Comparison of ENCODE assay signal across 27 cellular contexts in genomic region chr16:87524407-87524806, GRCh38. TPM values are rescaled to one million over a fixed set of nuclear protein-coding genes. Genes with fewer than 3 reads are reported as not detected.
A peak's percentile ranks its signal among the peaks of the same experiment; 100 is the strongest.
DNase-seq lines count a peak whose midpoint lies in the region; ATAC-seq, FAIRE-seq and TF ChIP-seq lines count a peak whose summit lies in the region.
"Had no signal": no experiment of that assay in that cellular context is flagged by ENCODE, and none has a peak within 500 bp of the region (broad histone marks: within the 10 kb centered on the region; RNA-seq: fewer than 3 reads in every experiment).

No MANE protein-coding gene starts in this region.

- no peaks in the 10 kb centered on the region for H3K36me3 ChIP-seq in HEK293 (ENCODE audit: control insufficient read depth in 2 of 2, insufficient read depth in 1 of 2, low read length in 2 of 2)
- no peaks in the 10 kb centered on the region for H3K36me3 ChIP-seq in K562 (ENCODE audit: control insufficient read depth, insufficient read depth, low read length)
- H3K36me3 ChIP-seq: BE2C, BLaER1 had no signal

- H3K4me2 ChIP-seq in K562 (ENCODE audit: insufficient read depth, low read length): no peak overlapping the region
- H3K4me2 ChIP-seq: BLaER1 had no signal

- no peaks in the 10 kb centered on the region for H4K20me1 ChIP-seq in K562 (replicated peaks; ENCODE audit: control insufficient read depth, insufficient read depth, low read length)
- H4K20me1 ChIP-seq: BLaER1 had no signal

- WGBS in K562 (ENCODE audit: insufficient coverage, low coverage, missing lambda C conversion rate): 0% methylated on average over 4 of the region's 4 CpGs

- H3K9me3 ChIP-seq in HEK293 (ENCODE audit: control insufficient read depth, insufficient read depth, low read depth, low read length) (no peaks in the 10 kb centered on the region), K562 (replicated peaks; ENCODE audit: control insufficient read depth, insufficient read depth, low read depth, low read length) (no peaks in the 10 kb centered on the region)

- in situ Hi-C loops in K562 (cut with MboI): no loop called here

- intact Hi-C loops in K562 (cut with micrococcal nuclease): no loop called here

- TF ChIP-seq EP300 in K562 (IDR thresholded peaks at IDR 0.05; ENCODE audit: low read length): no peak

- peaks cover 4% of the 10 kb centered on the region for H3K9me3 Mint-ChIP-seq in neural crest cell

- peaks cover 3% of the 10 kb centered on the region for H3K9me1 ChIP-seq in K562 (ENCODE audit: control insufficient read depth, insufficient read depth, low read length)

- H3K79me2 ChIP-seq in K562 (ENCODE audit: control insufficient read depth, insufficient read depth, low read length): no peaks in the 10 kb centered on the region

- no peak overlapping the region for H2AFZ ChIP-seq in K562 (ENCODE audit: low read depth, low read length)

- no peak overlapping the region for H3K4me3 Mint-ChIP-seq in neural crest cell
- H3K4me3 Mint-ChIP-seq: CD4-positive, alpha-beta memory T cell; CD4-positive, CD25-positive, alpha-beta regulatory T cell; CD8-positive, alpha-beta memory T cell had no signal

- no peak for ATAC-seq in K562

- TF ChIP-seq POLR2A in K562 (conservative IDR thresholded peaks at IDR 0.05): no peak

- POLR2A ChIA-PET in HEK293 (lab: Yijun Ruan, JAX): no interaction called here
- POLR2A ChIA-PET in K562 (lab: Yijun Ruan, JAX): interaction anchor here (0.6 kb wide), 1 partner anchor 112 kb away, joined by 3 read pairs; no protein-coding TSS in a partner anchor

- no TSS peak for BruUV-seq in K562 (replicated peaks; lab: Mats Ljungman, UMichigan)

- H3K27ac Mint-ChIP-seq in neural crest cell (ENCODE audit: unreplicated experiment): peak overlapping the region; percentile 32
- H3K27ac Mint-ChIP-seq: CD4-positive, alpha-beta memory T cell; CD4-positive, CD25-positive, alpha-beta regulatory T cell had no signal

- H3K27me3 Mint-ChIP-seq in neural crest cell (ENCODE audit: low read depth): peaks cover 17% of the 10 kb centered on the region

- H3K4me1 Mint-ChIP-seq in neural crest cell: no peaks in the 10 kb centered on the region
- H3K4me1 Mint-ChIP-seq: CD14-positive monocyte; CD4-positive, alpha-beta memory T cell; CD4-positive, CD25-positive, alpha-beta regulatory T cell; CD8-positive, alpha-beta memory T cell had no signal

- TF ChIP-seq CTCF in HEK293 (tag by site-specific recombination; IDR thresholded peaks at IDR 0.05) (no peak), K562 (IDR thresholded peaks at IDR 0.05 in 2 of 3, conservative IDR thresholded peaks at IDR 0.05 in 1 of 3; ENCODE audit: insufficient read depth in 2 of 3, low read depth in 1 of 3, low read length in 3 of 3) (no peak), neural crest cell (conservative IDR thresholded peaks at IDR 0.05) (no peak)

- H3K4me3 ChIP-seq in HEK293 (ENCODE audit: low read depth, low read length) (no peak overlapping the region), K562 (no peak overlapping the region)
- H3K4me3 ChIP-seq: BLaER1 had no signal

- peaks cover 8 to 31% of the 10 kb centered on the region in 2 experiments; a peak in 4 of 5 replicates for H3K27me3 ChIP-seq in K562 (ENCODE audit: control insufficient read depth in 2 of 2, insufficient read depth in 2 of 2, low read length in 2 of 2)
- H3K27me3 ChIP-seq: BE2C, BLaER1 had no signal

- no peak overlapping the region for H3K9ac ChIP-seq in K562 (ENCODE audit: insufficient read depth in 1 of 2, low read depth in 2 of 2, low read length in 2 of 2)
- H3K9ac ChIP-seq: BLaER1 had no signal

- no peak for TF ChIP-seq RAD21 in K562 (CRISPR knock-in tag; conservative IDR thresholded peaks at IDR 0.05 in 1 of 2, IDR thresholded peaks at IDR 0.05 in 1 of 2)

- H3K27ac ChIP-seq in HEK293 (ENCODE audit: extremely low read depth, low read depth, low read length): no peak overlapping the region
- no peak overlapping the region for H3K27ac ChIP-seq in K562 (ENCODE audit: extremely low read depth, low read depth, low read length)
- H3K27ac ChIP-seq: BLaER1 had no signal

- peak; percentile 83 for FAIRE-seq in K562 (lab: Jason Lieb, UNC)
- FAIRE-seq: A204.1, GM12891, GM19239 had no signal

- CTCF ChIA-PET in HEK293 (lab: Yijun Ruan, JAX): interaction anchor here (0.6 kb wide), 1 partner anchor 86 kb away, joined by 3 read pairs; no protein-coding TSS in a partner anchor
- CTCF ChIA-PET in K562 (lab: Yijun Ruan, JAX; ENCODE audit: low intra/inter-chr PET ratio): interaction anchor here (1.6 kb wide), 1 partner anchor 108 kb away, joined by 7 read pairs; no protein-coding TSS in a partner anchor

- DNase-seq in OCI-M1 (lab: John Stamatoyannopoulos, UW): peak; percentile 30
- DNase-seq in K562 (ENCODE audit: extremely low read depth in 1 of 4, low spot score in 3 of 4): no peak
- DNase-seq in neural crest cell (ENCODE audit: low read depth, low spot score): no peak
- DNase-seq in NCI-H2081 (lab: John Stamatoyannopoulos, UW): no peak
- DNase-seq in NCI-H526 (lab: John Stamatoyannopoulos, UW): no peak
- no peak for DNase-seq in mucosa of gallbladder (ENCODE audit: low spot score)
- DNase-seq: 8988T; ACHN; BE2C; C1 segment of cervical spinal cord; CD4-positive, alpha-beta memory T cell; CD4-positive, CD25-positive, alpha-beta regulatory T cell; CD8-positive, alpha-beta memory T cell; COR-L47; DMS 273 treated with DMSO at 0.1 percent for 48 hours; DMS153; DMS53; DMS79; DND-41; EL; GDM1 had no signal

- peaks cover 2% of the 10 kb centered on the region for H3K36me3 Mint-ChIP-seq in neural crest cell (ENCODE audit: low read depth)
- H3K36me3 Mint-ChIP-seq: CD14-positive monocyte; CD8-positive, alpha-beta memory T cell had no signal

- no peaks in the 10 kb centered on the region for H3K4me1 ChIP-seq in HEK293 (ENCODE audit: control insufficient read depth, insufficient read depth, low read length)
- peaks cover 0 to 3% of the 10 kb centered on the region in 2 experiments; a peak in 1 of 5 replicates for H3K4me1 ChIP-seq in K562 (replicated peaks in 1 of 2; ENCODE audit: control insufficient read depth in 2 of 2, insufficient read depth in 2 of 2, low read length in 2 of 2)
- H3K4me1 ChIP-seq: BE2C, BLaER1 had no signal

TF ChIP-seq in HEK293, 187 proteins besides CTCF, POLR2A, EP300 and RAD21:
- TF ChIP-seq ZBTB48 (tag by site-specific recombination; IDR thresholded peaks at IDR 0.05) (peak; percentile 82), SCRT1 (tag by site-specific recombination; IDR thresholded peaks at IDR 0.05; ENCODE audit: borderline replicate concordance) (0 out of 2 replicates have a peak, but pooled peaks have one; percentile 2), HOXA7 (CRISPR knock-in tag; IDR thresholded peaks at IDR 0.05; ENCODE audit: borderline replicate concordance) (no peak)
TF ChIP-seq in HEK293: peak in this region for 2.

TF ChIP-seq in K562, 482 proteins besides CTCF, POLR2A, EP300 and RAD21 (continues in another document):
- TF ChIP-seq ARID2 (IDR thresholded peaks at IDR 0.05) (no peak), FOXK2 (conservative IDR thresholded peaks at IDR 0.05 in 1 of 2, IDR thresholded peaks at IDR 0.05 in 1 of 2; ENCODE audit: low read depth in 2 of 2) (no peak), HMBOX1 (IDR thresholded peaks at IDR 0.05) (peak; percentile 86; the same call in 1 of the 2 replicates), ZNF695 (CRISPR knock-in tag; IDR thresholded peaks at IDR 0.05) (no peak), ZFP36 (IDR thresholded peaks at IDR 0.05; ENCODE audit: low read depth, low read length, partially characterized antibody) (no peak), OTX1 (CRISPR knock-in tag; IDR thresholded peaks at IDR 0.05) (peak; percentile 65; the same call in 1 of the 2 replicates), ZBTB5 (IDR thresholded peaks at IDR 0.05) (no peak)

RNA-seq across cellular contexts. Expression of gene ZCCHC14, which starts 31.6 kb away (rescaled TPM):
- total RNA-seq in K562 (2011; cell fraction: chromatin; rRNA removed; ENCODE audit: low replicate concordance): 12.3 and 12.8 TPM in 2 replicates
- total RNA-seq in K562 (2011; cell fraction: nucleolus; rRNA removed): 8.2 and 10.7 TPM in 2 replicates
- total RNA-seq in K562 (2011; cell fraction: nucleoplasm; rRNA removed): 7.7 and 8.7 TPM in 2 replicates
- 3.0 and 3.6 TPM in 2 replicates for total RNA-seq in K562 (2014; rRNA removed)
- 2.1 and 2.3 TPM in 2 replicates for total RNA-seq in K562 (2014; rRNA removed; fragmentation: Illumina TruSeq; extraction: Trizol)
- 2.9 and 3.3 TPM in 2 replicates for total RNA-seq in K562 (2015; rRNA removed; fragmentation: Illumina TruSeq; extraction: Trizol)
- 12.4 and 12.8 TPM in 2 replicates for total RNA-seq in K562 (2021)
- 1.8 and 2.4 TPM in 2 replicates for polyA plus RNA-seq in K562 (2011; rRNA removed)
- 1.9 and 2.9 TPM in 2 replicates for polyA plus RNA-seq in K562 (2011; cell fraction: cytosol; rRNA removed)
- 8.2 and 15.7 TPM in 2 replicates for polyA plus RNA-seq in K562 (2011; cell fraction: nucleus; rRNA removed)
- 7.3 and 8.2 TPM in 2 replicates for polyA plus RNA-seq in K562 (2012)
- polyA plus RNA-seq in K562 (2014; fragmentation: Illumina TruSeq; extraction: Trizol): 5.9 and 6.0 TPM in 2 replicates
- polyA plus RNA-seq in K562 (2014; fragmentation: Nextera tagmentation; extraction: Ambion mirVana): 1 to 10 TPM; 1.5 TPM
- 5.1 and 5.5 TPM in 2 replicates for polyA plus RNA-seq in K562 (2014; rRNA removed)
- 2.8 and 3.0 TPM in 2 replicates for polyA minus RNA-seq in K562 (2011; rRNA and poly(A)+ RNA removed)
- polyA minus RNA-seq in K562 (2011; cell fraction: cytosol; rRNA and poly(A)+ RNA removed): 5.0 and 7.8 TPM in 2 replicates
- polyA minus RNA-seq in K562 (2011; cell fraction: nucleus; rRNA and poly(A)+ RNA removed): 6.2 and 6.7 TPM in 2 replicates
- 45.5 and 46.9 TPM in 2 replicates for total RNA-seq in neural crest cell
- total RNA-seq in mucosa of gallbladder: 25.1 TPM
